ENCODE assay signal across 20 cellular contexts in genomic region chr2:15763106-15763821, GRCh38.
"Had no signal": no experiment of that assay in that cellular context is flagged by ENCODE, and none has a peak within 500 bp of the region (broad histone marks: within the 10 kb centered on the region; RNA-seq: fewer than 3 reads in every experiment).

No MANE protein-coding gene starts in this region.

- H3K4me1 ChIP-seq: foreskin keratinocyte, left ventricle myocardium inferior, pancreas, sigmoid colon had no signal

- H3K4me3 Mint-ChIP-seq: activated CD8-positive, alpha-beta T cell treated with anti-CD3 and anti-CD28 coated beads, Interleukin-2, amount 10 ng/mL, durations not matched to agents 7 days and 5 days; activated T-cell treated with anti-CD3 and anti-CD28 coated beads, Interleukin-2, amount 50 U/mL, for 24 hours; activated T-helper 17 cell treated with anti-CD3 and anti-CD28 coated beads, Interleukin-2, amount 50 U/mL, for 72 hours; brain; natural killer cell had no signal

- H3K36me3 Mint-ChIP-seq: activated naive CD4-positive, alpha-beta T cell treated with anti-CD3 and anti-CD28 coated beads, Interleukin-2, amount 50 U/mL, for 72 hours; brain; natural killer cell had no signal

- ATAC-seq: activated CD8-positive, alpha-beta T cell treated with anti-CD3 and anti-CD28 coated beads, Interleukin-2, amount 10 ng/mL, durations not matched to agents 7 days and 5 days; activated naive CD4-positive, alpha-beta T cell treated with anti-CD3 and anti-CD28 coated beads, Interleukin-2, amount 50 U/mL, for 72 hours; activated T-helper 17 cell treated with anti-CD3 and anti-CD28 coated beads, Interleukin-2, amount 50 U/mL, for 72 hours; foreskin keratinocyte; natural killer cell; pancreas; stimulated activated naive CD8-positive, alpha-beta T cell treated with anti-CD3 and anti-CD28 coated beads, Interleukin-15, Interleukin-2, amounts not matched to agents 100 U/mL and 50 U/mL, for 24 hours had no signal

- H3K4me1 Mint-ChIP-seq: activated T-helper 17 cell treated with anti-CD3 and anti-CD28 coated beads, Interleukin-2, amount 50 U/mL, for 72 hours; natural killer cell had no signal

- H3K9me3 Mint-ChIP-seq: activated naive CD4-positive, alpha-beta T cell treated with anti-CD3 and anti-CD28 coated beads, Interleukin-2, amount 50 U/mL, for 72 hours; activated T-cell treated with anti-CD3 and anti-CD28 coated beads, Interleukin-2, amount 50 U/mL, for 24 hours; activated T-helper 17 cell treated with anti-CD3 and anti-CD28 coated beads, Interleukin-2, amount 50 U/mL, for 72 hours; natural killer cell had no signal

- H3K27me3 ChIP-seq: foreskin keratinocyte, pancreas, sigmoid colon, spleen had no signal

- H3K27me3 Mint-ChIP-seq: activated T-helper 17 cell treated with anti-CD3 and anti-CD28 coated beads, Interleukin-2, amount 50 U/mL, for 72 hours had no signal

- H3K36me3 ChIP-seq: left ventricle myocardium inferior, pancreas, sigmoid colon, spleen, WERI-Rb-1 had no signal

- H3K9me3 ChIP-seq: left ventricle myocardium inferior, pancreas, sigmoid colon, spleen had no signal

- H3K4me3 ChIP-seq: left ventricle myocardium inferior, pancreas, sigmoid colon, spleen had no signal

- H3K27ac ChIP-seq: foreskin keratinocyte, left ventricle myocardium inferior, pancreas, sigmoid colon, spleen, WERI-Rb-1 had no signal

- DNase-seq: activated CD4-positive, alpha-beta T cell treated with anti-CD3 and anti-CD28 coated beads, Interleukin-2, amount 50 U/mL, for 1 hour; activated CD4-positive, CD25-positive, alpha-beta regulatory T cell treated with anti-CD3 and anti-CD28 coated beads, Interleukin-2, amount 50 U/mL, for 72 hours; activated CD8-positive, alpha-beta T cell treated with anti-CD3 and anti-CD28 coated beads, Interleukin-2, amount 10 ng/mL, durations not matched to agents 7 days and 5 days; activated T-cell treated with anti-CD3 and anti-CD28 coated beads, Interleukin-2, amount 50 U/mL, for 24 hours; caudate nucleus; dermis blood vessel endothelial cell; effector CD8-positive, alpha-beta T cell; foreskin keratinocyte; left ventricle myocardium inferior; natural killer cell; pancreas; sigmoid colon; spleen; stimulated activated CD4-positive, alpha-beta T cell treated with anti-CD3 and anti-CD28 coated beads, Interleukin-4, amount 100 ng/mL, for 24 hours; stimulated activated naive CD8-positive, alpha-beta T cell treated with anti-CD3 and anti-CD28 coated beads, Interleukin-15, Interleukin-2, amounts not matched to agents 100 U/mL and 50 U/mL, for 24 hours; T-helper 1 cell; WERI-Rb-1 had no signal

- H3K27ac Mint-ChIP-seq: activated CD8-positive, alpha-beta T cell treated with anti-CD3 and anti-CD28 coated beads, Interleukin-2, amount 10 ng/mL, durations not matched to agents 7 days and 5 days; activated naive CD4-positive, alpha-beta T cell treated with anti-CD3 and anti-CD28 coated beads, Interleukin-2, amount 50 U/mL, for 72 hours; activated T-cell treated with anti-CD3 and anti-CD28 coated beads, Interleukin-2, amount 50 U/mL, for 24 hours; activated T-helper 17 cell treated with anti-CD3 and anti-CD28 coated beads, Interleukin-2, amount 50 U/mL, for 72 hours; brain; natural killer cell had no signal
